Comparison of ENCODE assay signal across 24 cellular contexts in genomic region chr2:134075204-134075603, GRCh38.
DNase-seq lines count a peak whose midpoint lies in the region; ATAC-seq, FAIRE-seq and TF ChIP-seq lines count a peak whose summit lies in the region.
"Had no signal": no experiment of that assay in that cellular context is flagged by ENCODE, and none has a peak within 500 bp of the region (broad histone marks: within the 10 kb centered on the region; RNA-seq: fewer than 3 reads in every experiment).

No MANE protein-coding gene starts in this region.

- no peaks in the 10 kb centered on the region for H3K4me1 Mint-ChIP-seq in natural killer cell treated with Interleukin-12 subunit alpha and Interleukin-12 subunit beta and Interleukin-15 and Interleukin-18, amount 100 ng/mL, for 72 hours (ENCODE audit: low read depth in 2 of 2)
- H3K4me1 Mint-ChIP-seq: CD14-positive monocyte had no signal

- H3K9me3 ChIP-seq in kidney (ENCODE audit: control insufficient read depth in 1 of 2, low read length in 2 of 2), result no peaks in the 10 kb centered on the region
- H3K9me3 ChIP-seq: BE2C had no signal

- H3K9ac ChIP-seq in kidney (ENCODE audit: low read length in 2 of 2), result no peak overlapping the region
- H3K9ac ChIP-seq: BLaER1 treated with 17β-estradiol and CSF1 and Interleukin-3, amounts not matched to agents 10 nM and 100 nM; GM23248 had no signal

- H3K27me3 Mint-ChIP-seq in natural killer cell treated with Interleukin-12 subunit alpha and Interleukin-12 subunit beta and Interleukin-15 and Interleukin-18, amount 100 ng/mL, for 72 hours, result peaks cover 18 to 21% of the 10 kb centered on the region in 2 donors

- FAIRE-seq in kidney (lab: Jason Lieb, UNC), result no peak
- FAIRE-seq: A204.1, GM12878, GM19239, H1 had no signal

- peak; percentile 19 for ATAC-seq in Right ventricle myocardium superior (ENCODE audit: poor library complexity)
- no peak for ATAC-seq in left ventricle myocardium superior
- no peak for ATAC-seq in natural killer cell treated with Interleukin-12 subunit alpha and Interleukin-12 subunit beta and Interleukin-15 and Interleukin-18, amount 100 ng/mL, for 72 hours
- ATAC-seq: GM12878 had no signal

- H3K36me3 ChIP-seq in kidney (ENCODE audit: control insufficient read depth in 1 of 2, insufficient read depth in 2 of 2, low read length in 2 of 2), result no peaks in the 10 kb centered on the region
- H3K36me3 ChIP-seq: BE2C; BLaER1 treated with 17β-estradiol and CSF1 and Interleukin-3, amounts not matched to agents 10 nM and 100 nM had no signal

- H3K4me1 ChIP-seq in kidney (ENCODE audit: control insufficient read depth in 1 of 2, insufficient read depth in 1 of 2, low read depth in 1 of 2, low read length in 2 of 2), result no peaks in the 10 kb centered on the region
- H3K4me1 ChIP-seq: Caco-2 had no signal

- intact Hi-C loops in Right ventricle myocardium superior (cut with DNase I), result no loop called here
- intact Hi-C loops in left ventricle myocardium superior (cut with micrococcal nuclease), result no loop called here
- intact Hi-C loops in kidney (cut with DNase I), result no loop called here

- H3K4me3 ChIP-seq in kidney (ENCODE audit: low read length in 2 of 2), result no peak overlapping the region
- H3K4me3 ChIP-seq: BLaER1 treated with 17β-estradiol and CSF1 and Interleukin-3, amounts not matched to agents 10 nM and 100 nM; GM12878; GM23248 had no signal

- H3K27ac ChIP-seq in kidney (ENCODE audit: low read depth in 2 of 2, low read length in 2 of 2), result no peak overlapping the region
- H3K27ac ChIP-seq: 22Rv1; BLaER1 treated with 17β-estradiol and CSF1 and Interleukin-3, amounts not matched to agents 10 nM and 100 nM; GM23248 had no signal

- TF ChIP-seq CTCF in kidney (IDR thresholded peaks at IDR 0.05; ENCODE audit: borderline replicate concordance, extremely low read depth, insufficient read depth), result no peak

- no peak overlapping the region for H3K4me3 Mint-ChIP-seq in natural killer cell treated with Interleukin-12 subunit alpha and Interleukin-12 subunit beta and Interleukin-15 and Interleukin-18, amount 100 ng/mL, for 72 hours
- H3K4me3 Mint-ChIP-seq: CD14-positive monocyte; CD4-positive, alpha-beta T cell had no signal

- no peak for DNase-seq in Right ventricle myocardium superior
- no peak for DNase-seq in left ventricle myocardium superior
- DNase-seq in kidney, result peak; percentile 61
- DNase-seq in putamen (ENCODE audit: low spot score), result peak; percentile 28
- no peak for DNase-seq in NCI-H526 treated with DMSO at 0.1 percent for 48 hours (lab: John Stamatoyannopoulos, UW)
- DNase-seq in EL, result no peak
- no peak for DNase-seq in COLO668 (lab: John Stamatoyannopoulos, UW; ENCODE audit: unreplicated experiment)
- DNase-seq in natural killer cell treated with Interleukin-12 subunit alpha and Interleukin-12 subunit beta and Interleukin-15 and Interleukin-18, amount 100 ng/mL, for 72 hours (ENCODE audit: low spot score), result no peak
- DNase-seq: BE2C; Caco-2; CD4-positive, alpha-beta T cell; DMS153; DND-41; GDM1; GM23248; H7; HCEC 1CT had no signal

- no peak overlapping the region for H3K27ac Mint-ChIP-seq in natural killer cell treated with Interleukin-12 subunit alpha and Interleukin-12 subunit beta and Interleukin-15 and Interleukin-18, amount 100 ng/mL, for 72 hours
- H3K27ac Mint-ChIP-seq: CD14-positive monocyte; CD4-positive, alpha-beta T cell had no signal

- no peaks in the 10 kb centered on the region for H3K9me3 Mint-ChIP-seq in natural killer cell treated with Interleukin-12 subunit alpha and Interleukin-12 subunit beta and Interleukin-15 and Interleukin-18, amount 100 ng/mL, for 72 hours
- H3K9me3 Mint-ChIP-seq: CD4-positive, alpha-beta T cell had no signal

- H3K36me3 Mint-ChIP-seq in natural killer cell treated with Interleukin-12 subunit alpha and Interleukin-12 subunit beta and Interleukin-15 and Interleukin-18, amount 100 ng/mL, for 72 hours, result no peaks in the 10 kb centered on the region
- H3K36me3 Mint-ChIP-seq: CD14-positive monocyte had no signal

Comparison
In these comparisons a context has a peak if more than half of its experiments do, and no peak if none do; other contexts are left out.
1. DNase-seq: peak in kidney (single experiment) and putamen (single experiment); none in Right ventricle myocardium superior (single experiment), left ventricle myocardium superior (single experiment), NCI-H526 treated with DMSO at 0.1 percent for 48 hours (single experiment), EL (single experiment), COLO668 (single experiment) and natural killer cell treated with Interleukin-12 subunit alpha and Interleukin-12 subunit beta and Interleukin-15 and Interleukin-18, amount 100 ng/mL, for 72 hours (single experiment).